ENCODE assay signal across 8 cellular contexts in genomic region chr4:48016141-48017107, GRCh38. TPM values are rescaled to one million over a fixed set of nuclear protein-coding genes. Genes with fewer than 3 reads are reported as not detected.
DNase-seq lines count a peak whose midpoint lies in the region; ATAC-seq and TF ChIP-seq lines count a peak whose summit lies in the region.

Gene CNGA1, minus strand, starts transcription at chr4:48016681. Its CDS starts 63,992 bp downstream, at chr4:47952689.
Gene NIPAL1, plus strand, starts transcription at chr4:48016772. Its CDS starts 68 bp downstream, at chr4:48016840.

- peaks cover 11% of the 10 kb centered on the region; the same call in 1 of the 2 replicates for H3K9me3 ChIP-seq in NT2/D1 (ENCODE audit: insufficient read depth, low read length)
- no peaks in the 10 kb centered on the region for H3K9me3 ChIP-seq in mucosa of rectum (ENCODE audit: control insufficient read depth in 2 of 2, low read length in 2 of 2)

- peak; percentile 86 for DNase-seq in COR-L47 (lab: John Stamatoyannopoulos, UW)
- DNase-seq in HT-29 (ENCODE audit: low spot score): peak; percentile 96
- DNase-seq in NT2/D1 (ENCODE audit: low read depth, low spot score): peak; percentile 43
- DNase-seq in activated T-cell treated with anti-CD3 and anti-CD28 coated beads for 1 hour (ENCODE audit: low read depth): peak; percentile 56
- DNase-seq in erythroblast (lab: John Stamatoyannopoulos, UW): peak; percentile 76 to 78
- DNase-seq in stimulated activated CD8-positive, alpha-beta memory T cell treated with anti-CD3 and anti-CD28 coated beads, Interleukin-4, amount 100 ng/mL, for 48 hours: peak; percentile 79

- peak within 1 kb of the TSS; percentile 82 for H3K9ac ChIP-seq in NT2/D1 (ENCODE audit: insufficient read length, low read depth)
- H3K9ac ChIP-seq in mucosa of rectum (ENCODE audit: low read depth in 1 of 2, low read length in 2 of 2): peak within 1 kb of the TSS; percentile 80 to 86

- no peak for TF ChIP-seq POLR2A in erythroblast (IDR thresholded peaks at IDR 0.05; ENCODE audit: low read length)

- ATAC-seq in GM21381 (IDR thresholded peaks at IDR 0.05; ENCODE audit: unreplicated experiment): peak; percentile 89

- H3K4me1 ChIP-seq in NT2/D1 (ENCODE audit: insufficient read depth, insufficient read length) (no peaks in the 10 kb centered on the region), mucosa of rectum (ENCODE audit: control insufficient read depth in 2 of 2, insufficient read depth in 2 of 2, low read length in 2 of 2) (peaks cover 16 to 31% of the 10 kb centered on the region in 2 donors)

- peak within 1 kb of the TSS; percentile 65 for H3K4me3 ChIP-seq in NT2/D1 (ENCODE audit: insufficient read length, low read depth)
- H3K4me3 ChIP-seq in mucosa of rectum (ENCODE audit: low read length in 2 of 2): peak within 1 kb of the TSS; percentile 78 to 91

- H3K36me3 ChIP-seq in NT2/D1 (ENCODE audit: insufficient read depth, insufficient read length, low read length) (no peaks in the 10 kb centered on the region), mucosa of rectum (ENCODE audit: control insufficient read depth in 2 of 2, insufficient read depth in 2 of 2, low read length in 2 of 2) (no peaks in the 10 kb centered on the region)

- H3K27me3 ChIP-seq in NT2/D1 (ENCODE audit: insufficient read depth, insufficient read length): peaks cover 29% of the 10 kb centered on the region
- H3K27me3 ChIP-seq in mucosa of rectum (ENCODE audit: control insufficient read depth in 2 of 2, insufficient read depth in 2 of 2, low read length in 2 of 2): peaks cover 0 to 3% of the 10 kb centered on the region in 2 donors

- peak within 1 kb of the TSS; percentile 82 to 88 for H3K27ac ChIP-seq in mucosa of rectum (ENCODE audit: low read depth in 2 of 2, low read length in 2 of 2)

RNA-seq across cellular contexts. Expression of gene CNGA1, which starts in this region (rescaled TPM):
- 6.5 and 9.5 TPM in 2 replicates for total RNA-seq in HT-29 (2014; rRNA removed; shearing (Covaris generic))

RNA-seq across cellular contexts. Expression of gene NIPAL1, which starts in this region (rescaled TPM):
- 10.3 and 16.5 TPM in 2 replicates for total RNA-seq in HT-29 (2014; rRNA removed; shearing (Covaris generic))

Comparison
In these comparisons a context has a peak if more than half of its experiments do, and no peak if none do; other contexts are left out.
1. Peak in every context shown above with its lines: DNase-seq, ATAC-seq, H3K4me3 ChIP-seq and H3K27ac ChIP-seq.
2. DNase-seq: peak in every context shown above with its lines; median percentile 96 in HT-29; 86 in COR-L47; 79 in stimulated activated CD8-positive, alpha-beta memory T cell treated with anti-CD3 and anti-CD28 coated beads, Interleukin-4, amount 100 ng/mL, for 48 hours; 77 in erythroblast; 56 in activated T-cell treated with anti-CD3 and anti-CD28 coated beads for 1 hour; 43 in NT2/D1.